Comparison of ENCODE assay signal across 1 cellular context in genomic region chr1:56644941-56645662, GRCh38.
TF ChIP-seq lines count a peak whose summit lies in the region.

PRKAA2 (plus strand) TSS chr1:56645314; CDS start chr1:56645388, 74 bp downstream.

TF ChIP-seq in HepG2, 621 proteins besides CTCF, POLR2A, EP300 and RAD21 (continued from another document):
- TF ChIP-seq ATF5 (CRISPR knock-in tag; IDR thresholded peaks at IDR 0.05; ENCODE audit: low read depth) (no peak), FOXJ3 (CRISPR knock-in tag; IDR thresholded peaks at IDR 0.05; ENCODE audit: borderline replicate concordance) (no peak), IKZF5 (CRISPR knock-in tag; IDR thresholded peaks at IDR 0.05) (no peak), RBM39 (IDR thresholded peaks at IDR 0.05; ENCODE audit: low read depth, low read length, poor library complexity, severe bottlenecking) (no peak), MEIS2 (CRISPR knock-in tag; IDR thresholded peaks at IDR 0.05) (no peak)
